ENCODE assay signal across 13 cellular contexts in the genomic region with DNA sequence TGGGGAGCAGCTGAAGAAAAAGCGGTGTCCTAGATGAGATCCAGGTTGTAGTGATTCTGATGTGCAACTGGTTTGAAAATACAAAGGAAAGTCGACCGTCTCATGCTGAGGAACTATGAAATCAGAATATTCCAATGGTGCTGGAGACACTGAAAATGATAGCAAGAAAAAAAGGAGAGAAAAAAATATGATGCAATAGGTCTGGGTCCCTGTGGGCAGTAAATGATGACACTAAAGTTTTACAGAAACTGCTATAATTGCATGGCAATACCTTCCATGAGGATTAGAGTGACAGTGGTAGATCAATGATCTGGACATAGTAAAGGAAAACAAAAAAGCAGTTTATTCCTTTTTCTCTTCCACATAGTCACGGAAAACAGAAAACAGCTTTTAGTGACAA. TPM values are rescaled to one million over a fixed set of nuclear protein-coding genes. Genes with fewer than 3 reads are reported as not detected.
DNase-seq lines count a peak whose midpoint lies in the region; ATAC-seq, FAIRE-seq and TF ChIP-seq lines count a peak whose summit lies in the region.
"Had no signal": no experiment of that assay in that cellular context is flagged by ENCODE, and none has a peak within 500 bp of the region (broad histone marks: within the 10 kb centered on the region; RNA-seq: fewer than 3 reads in every experiment).

No MANE protein-coding gene starts in this region.

- H3K4me3 ChIP-seq in PC-3 (ENCODE audit: low read length) (peak overlapping the region; percentile 90; the same call in 1 of the 2 replicates), pancreas (no peak overlapping the region)

- DNase-seq in activated naive CD4-positive, alpha-beta T cell treated with anti-CD3 and anti-CD28 coated beads, Interleukin-2, amount 10 ng/mL, durations not matched to agents 7 days and 5 days = no peak
- DNase-seq in activated naive CD4-positive, alpha-beta T cell (lab: John Stamatoyannopoulos, UW) = no peak
- DNase-seq in PC-3 (no peak), endothelial cell (ENCODE audit: low spot score) (no peak), ureter (ENCODE audit: low spot score) (no peak), pancreas (no peak)
- no peak for DNase-seq in stimulated activated naive B cell treated with anti-CD40 and anti-IgM and Interleukin-4, amounts not matched to agents 10 μg/mL and 1 μg/mL and 100 μg/mL, for 72 hours
- DNase-seq: activated CD8-positive, alpha-beta memory T cell treated with anti-CD3 and anti-CD28 coated beads, Interleukin-2, amount 50 U/mL, for 4 hours; NCI-H1930; posterior cingulate gyrus; Right ventricle myocardium superior had no signal

- no peak overlapping the region for H3K9ac ChIP-seq in PC-3 (ENCODE audit: low read length)

- H3K4me2 ChIP-seq in PC-3 (ENCODE audit: low read length) = peak overlapping the region; percentile 91

- no peaks in the 10 kb centered on the region for H3K9me2 ChIP-seq in PC-3 (replicated peaks; ENCODE audit: low read length)

- no peaks in the 10 kb centered on the region for H3K27me3 Mint-ChIP-seq in activated naive CD4-positive, alpha-beta T cell treated with anti-CD3 and anti-CD28 coated beads, Interleukin-2, amount 10 ng/mL, durations not matched to agents 7 days and 5 days
- peaks cover 10% of the 10 kb centered on the region for H3K27me3 Mint-ChIP-seq in endothelial cell (ENCODE audit: unreplicated experiment)
- H3K27me3 Mint-ChIP-seq in stimulated activated naive B cell treated with anti-CD40 and anti-IgM and Interleukin-4, amounts not matched to agents 10 μg/mL and 1 μg/mL and 100 μg/mL, for 72 hours = no peaks in the 10 kb centered on the region

- no peaks in the 10 kb centered on the region for H4K20me1 ChIP-seq in PC-3 (ENCODE audit: low read length)

- H3K4me3 Mint-ChIP-seq in activated naive CD4-positive, alpha-beta T cell treated with anti-CD3 and anti-CD28 coated beads, Interleukin-2, amount 10 ng/mL, durations not matched to agents 7 days and 5 days = peak overlapping the region; percentile 92
- peak overlapping the region; percentile 99 for H3K4me3 Mint-ChIP-seq in endothelial cell (ENCODE audit: unreplicated experiment)
- H3K4me3 Mint-ChIP-seq in stimulated activated naive B cell treated with anti-CD40 and anti-IgM and Interleukin-4, amounts not matched to agents 10 μg/mL and 1 μg/mL and 100 μg/mL, for 72 hours = peak overlapping the region; percentile 90 to 98

- no peak overlapping the region for H2AFZ ChIP-seq in PC-3 (ENCODE audit: low read length)

- ATAC-seq in PC-3 = no peak
- ATAC-seq in stimulated activated naive B cell treated with anti-CD40 and anti-IgM and Interleukin-4, amounts not matched to agents 10 μg/mL and 1 μg/mL and 100 μg/mL, for 72 hours (replicated peaks) = no peak
- ATAC-seq in HG03521 (IDR thresholded peaks at IDR 0.05; ENCODE audit: unreplicated experiment) = no peak
- ATAC-seq in pancreas = no peak

- H3K27ac Mint-ChIP-seq in activated naive CD4-positive, alpha-beta T cell treated with anti-CD3 and anti-CD28 coated beads, Interleukin-2, amount 10 ng/mL, durations not matched to agents 7 days and 5 days = peak overlapping the region; percentile 100
- peak overlapping the region; percentile 84 for H3K27ac Mint-ChIP-seq in endothelial cell (ENCODE audit: unreplicated experiment)
- peak overlapping the region; percentile 1 for H3K27ac Mint-ChIP-seq in stimulated activated naive B cell treated with anti-CD40 and anti-IgM and Interleukin-4, amounts not matched to agents 10 μg/mL and 1 μg/mL and 100 μg/mL, for 72 hours

- WGBS in pancreas, 2 donors = 67 to 70% methylated on average over 4 of the region's 4 CpGs

- intact Hi-C loops in PC-3 (cut with micrococcal nuclease) = no loop called here
- intact Hi-C loops in pancreas (cut with DNase I) = no loop called here

- BruUV-seq in PC-3 (replicated peaks; lab: Mats Ljungman, UMichigan) = no TSS peak

- POLR2A ChIA-PET in PC-3 (lab: Charles Lee; ENCODE audit: unreplicated experiment) = no interaction called here

- H3K27me3 ChIP-seq in PC-3 (ENCODE audit: low read length) (no peaks in the 10 kb centered on the region), pancreas (no peaks in the 10 kb centered on the region)

- H3K9me3 ChIP-seq in PC-3 (ENCODE audit: low read length) = no peaks in the 10 kb centered on the region
- no peaks in the 10 kb centered on the region for H3K9me3 ChIP-seq in pancreas

- peaks cover 35% of the 10 kb centered on the region for H3K4me1 ChIP-seq in PC-3 (ENCODE audit: insufficient read depth, low read length)
- H3K4me1 ChIP-seq in pancreas = peaks cover 5 to 25% (median 13%) of the 10 kb centered on the region in 3 donors

- no peak for TF ChIP-seq CTCF in PC-3 (conservative IDR thresholded peaks at IDR 0.05; ENCODE audit: low read depth, low read length)
- no peak for TF ChIP-seq CTCF in endothelial cell (IDR thresholded peaks at IDR 0.05; ENCODE audit: unreplicated experiment)
- no peak for TF ChIP-seq CTCF in pancreas (IDR thresholded peaks at IDR 0.05)

- H3K36me3 Mint-ChIP-seq in activated naive CD4-positive, alpha-beta T cell treated with anti-CD3 and anti-CD28 coated beads, Interleukin-2, amount 10 ng/mL, durations not matched to agents 7 days and 5 days = peaks cover 46% of the 10 kb centered on the region
- H3K36me3 Mint-ChIP-seq in endothelial cell (ENCODE audit: low read depth, unreplicated experiment) = peaks cover 26% of the 10 kb centered on the region
- H3K36me3 Mint-ChIP-seq in stimulated activated naive B cell treated with anti-CD40 and anti-IgM and Interleukin-4, amounts not matched to agents 10 μg/mL and 1 μg/mL and 100 μg/mL, for 72 hours = peaks cover 25 to 35% of the 10 kb centered on the region in 2 donors

- H3K36me3 ChIP-seq in PC-3 (ENCODE audit: low read depth, low read length) (no peaks in the 10 kb centered on the region), pancreas (no peaks in the 10 kb centered on the region)

- H3K4me1 Mint-ChIP-seq in activated naive CD4-positive, alpha-beta T cell treated with anti-CD3 and anti-CD28 coated beads, Interleukin-2, amount 10 ng/mL, durations not matched to agents 7 days and 5 days = peaks cover 58% of the 10 kb centered on the region
- H3K4me1 Mint-ChIP-seq in endothelial cell (ENCODE audit: unreplicated experiment) = peaks cover 36% of the 10 kb centered on the region
- H3K4me1 Mint-ChIP-seq in stimulated activated naive B cell treated with anti-CD40 and anti-IgM and Interleukin-4, amounts not matched to agents 10 μg/mL and 1 μg/mL and 100 μg/mL, for 72 hours = peaks cover 35 to 49% of the 10 kb centered on the region in 2 donors

- H3K9me3 Mint-ChIP-seq in activated naive CD4-positive, alpha-beta T cell treated with anti-CD3 and anti-CD28 coated beads, Interleukin-2, amount 10 ng/mL, durations not matched to agents 7 days and 5 days = no peaks in the 10 kb centered on the region
- H3K9me3 Mint-ChIP-seq in endothelial cell (ENCODE audit: unreplicated experiment) = no peaks in the 10 kb centered on the region
- no peaks in the 10 kb centered on the region for H3K9me3 Mint-ChIP-seq in stimulated activated naive B cell treated with anti-CD40 and anti-IgM and Interleukin-4, amounts not matched to agents 10 μg/mL and 1 μg/mL and 100 μg/mL, for 72 hours
- H3K9me3 Mint-ChIP-seq: CD14-positive monocyte had no signal

- H3K79me2 ChIP-seq in PC-3 (ENCODE audit: low read length) = peaks cover 58% of the 10 kb centered on the region

- peaks cover 6% of the 10 kb centered on the region for H3F3A ChIP-seq in PC-3 (ENCODE audit: low read length, unreplicated experiment)

- CTCF ChIA-PET in activated naive CD4-positive, alpha-beta T cell treated with anti-CD3 and anti-CD28 coated beads, Interleukin-2, amount 10 ng/mL, durations not matched to agents 7 days and 5 days (lab: Charles Lee) = interaction anchor here (0.9 to 3.7 kb wide), 8 partner anchors 9 to 187 kb away, joined by 3 to 66 read pairs (median 5); a partner anchor contains a TSS
- CTCF ChIA-PET in PC-3 (lab: Charles Lee) = interaction anchor here (0.5 to 1.2 kb wide), 2 partner anchors 36 to 49 kb away, joined by 3 to 7 read pairs; a partner anchor contains a TSS

- H3K27ac ChIP-seq in PC-3 (ENCODE audit: low read length) = no peak overlapping the region
- H3K27ac ChIP-seq in pancreas = no peak overlapping the region

- no peak for FAIRE-seq in pancreas (lab: Jason Lieb, UNC)

RNA-seq across cellular contexts. Expression of a gene that starts 2.3 kb away (rescaled TPM):
- 39.0 and 42.9 TPM in 2 replicates for total RNA-seq in PC-3 (2014; rRNA removed)
- 58.6 TPM for total RNA-seq in endothelial cell (ENCODE audit: unreplicated experiment)
- 40.9 TPM for total RNA-seq in ureter
- total RNA-seq in pancreas = 10 to 100 TPM; 10.8 to 14.9 (median 13.0) TPM
- polyA plus RNA-seq in pancreas = 10 to 100 TPM; 24.4 to 32.9 TPM

RNA-seq across cellular contexts. Expression of a gene that starts 5.6 kb away (rescaled TPM):
- 27.2 and 41.5 TPM in 2 replicates for total RNA-seq in PC-3 (2014; rRNA removed)
- 70.1 TPM for total RNA-seq in endothelial cell (ENCODE audit: unreplicated experiment)
- total RNA-seq in ureter = 155 TPM
- total RNA-seq in pancreas = 10 to 100 TPM; 15.5 to 34.9 (median 22.8) TPM
- polyA plus RNA-seq in pancreas = 10 to 100 TPM; 40.2 to 53.9 TPM

RNA-seq across cellular contexts. Expression of a gene that starts 40.5 kb away (rescaled TPM):
- 0.35 and 2.0 TPM in 2 replicates for total RNA-seq in PC-3 (2014; rRNA removed)
- total RNA-seq in endothelial cell (ENCODE audit: unreplicated experiment) = 136 TPM
- 5.8 TPM for total RNA-seq in ureter
- 1 to 10 TPM; 1.2 to 2.4 (median 2.1) TPM for total RNA-seq in pancreas
- 1 to 10 TPM; 2.6 to 3.5 TPM for polyA plus RNA-seq in pancreas

RNA-seq across cellular contexts. Expression of a gene that starts 41.3 kb away (rescaled TPM):
- total RNA-seq in PC-3 (2014; rRNA removed) (63.0 and 68.2 TPM in 2 replicates), endothelial cell (ENCODE audit: unreplicated experiment) (43.0 TPM), ureter (23.2 TPM), pancreas (10 to 100 TPM in 2 of 6 donors, 1 to 10 TPM in 4; 6.6 to 13.3 (median 9.7) TPM)
- 10 to 100 TPM in 1 of 2 donors, 1 to 10 TPM in 1; 5.7 to 19.8 TPM for polyA plus RNA-seq in pancreas

RNA-seq across cellular contexts. Expression of a gene that starts 48.5 kb away (rescaled TPM):
- 48.8 and 50.6 TPM in 2 replicates for total RNA-seq in PC-3 (2014; rRNA removed)
- 130 TPM for total RNA-seq in endothelial cell (ENCODE audit: unreplicated experiment)
- 139 TPM for total RNA-seq in ureter
- total RNA-seq in pancreas = 10 to 100 TPM; 25.8 to 76.8 (median 37.6) TPM
- polyA plus RNA-seq in pancreas = 10 to 100 TPM; 19.8 to 37.1 TPM

Comparison
In these comparisons a context has a peak if more than half of its experiments do, and no peak if none do; other contexts are left out.
1. H3K27ac Mint-ChIP-seq: peak in every context shown above with its lines; median percentile 100 in activated naive CD4-positive, alpha-beta T cell treated with anti-CD3 and anti-CD28 coated beads, Interleukin-2, amount 10 ng/mL, durations not matched to agents 7 days and 5 days; 84 in endothelial cell; 1 in stimulated activated naive B cell treated with anti-CD40 and anti-IgM and Interleukin-4, amounts not matched to agents 10 μg/mL and 1 μg/mL and 100 μg/mL, for 72 hours.
2. RNA of a gene that starts 40.5 kb away (total RNA-seq): 136 TPM in endothelial cell (single experiment); 5.8 TPM in ureter (single experiment), 1.2 to 2.4 TPM in pancreas and 0.35 to 2.0 TPM in PC-3; every median in the first group is over 10 times any median in the second.
3. Peak in every context shown above with its lines, with median percentiles within 50 percentile points of each other: H3K4me3 Mint-ChIP-seq.